8 cellular contexts compared by ENCODE assay signal in genomic region chr10:61733358-61733940, GRCh38.
DNase-seq lines count a peak whose midpoint lies in the region; ATAC-seq, FAIRE-seq and TF ChIP-seq lines count a peak whose summit lies in the region.

No MANE protein-coding gene starts in this region.

- H3K9me3 ChIP-seq in CD4-positive, CD25-positive, alpha-beta regulatory T cell (ENCODE audit: control insufficient read depth in 2 of 2, low read length in 2 of 2): no peaks in the 10 kb centered on the region
- no peaks in the 10 kb centered on the region for H3K9me3 ChIP-seq in HepG2 (ENCODE audit: low read length)

- no peak overlapping the region for H3K27ac ChIP-seq in CD4-positive, CD25-positive, alpha-beta regulatory T cell (ENCODE audit: insufficient read depth, low read length, poor library complexity, severe bottlenecking)
- no peak overlapping the region for H3K27ac ChIP-seq in HepG2 (ENCODE audit: extremely low read length, insufficient read depth, low read length)

- TF ChIP-seq EP300 in HepG2 (IDR thresholded peaks at IDR 0.05; ENCODE audit: low read depth in 2 of 2, low read length in 2 of 2): no peak
- TF ChIP-seq EP300 in HepG2 (CRISPR knock-in tag; IDR thresholded peaks at IDR 0.05; ENCODE audit: borderline replicate concordance): no peak

- no peak for TF ChIP-seq POLR2A in HepG2 (IDR thresholded peaks at IDR 0.05; ENCODE audit: insufficient read depth in 1 of 2, low read depth in 2 of 2, low read length in 2 of 2)

- peaks cover 70% of the 10 kb centered on the region for H3K27me3 Mint-ChIP-seq in CD4-positive, CD25-positive, alpha-beta regulatory T cell
- H3K27me3 Mint-ChIP-seq in MCF 10A (ENCODE audit: insufficient read depth, unreplicated experiment): no peaks in the 10 kb centered on the region

- WGBS in HepG2 (ENCODE audit: low lambda C conversion rate): 11% methylated on average over 1 of the region's 1 CpG

- peaks cover 40% of the 10 kb centered on the region for H3K27me3 ChIP-seq in CD4-positive, CD25-positive, alpha-beta regulatory T cell (ENCODE audit: control insufficient read depth, insufficient read depth, low read length)
- H3K27me3 ChIP-seq in HepG2 (ENCODE audit: control insufficient read depth in 1 of 2, insufficient read depth in 2 of 2, low read length in 2 of 2): peaks cover 0 to 1% of the 10 kb centered on the region in 2 experiments; a peak in 1 of 5 replicates

- CTCF ChIA-PET in MCF 10A (lab: Yijun Ruan, JAX) (interaction anchor here (0.6 to 2.4 kb wide), 32 partner anchors 8 to 920 kb away, joined by 3 to 18 read pairs (median 3); no protein-coding TSS in a partner anchor), HepG2 (lab: Yijun Ruan, JAX; ENCODE audit: low intra/inter-chr PET ratio, low total read pairs) (no interaction called here)

- H3K4me3 ChIP-seq in CD4-positive, CD25-positive, alpha-beta regulatory T cell (ENCODE audit: low read depth, low read length): no peak overlapping the region
- H3K4me3 ChIP-seq in HepG2 (replicated peaks in 1 of 3; ENCODE audit: insufficient read depth in 1 of 3, low read depth in 2 of 3, low read length in 3 of 3): no peak overlapping the region

- no peaks in the 10 kb centered on the region for H3K36me3 Mint-ChIP-seq in CD4-positive, CD25-positive, alpha-beta regulatory T cell
- no peaks in the 10 kb centered on the region for H3K36me3 Mint-ChIP-seq in MCF 10A (ENCODE audit: insufficient read depth, unreplicated experiment)

- no peak overlapping the region for H3K27ac Mint-ChIP-seq in CD4-positive, CD25-positive, alpha-beta regulatory T cell
- no peak overlapping the region for H3K27ac Mint-ChIP-seq in MCF 10A (ENCODE audit: low read depth, unreplicated experiment)

- no peaks in the 10 kb centered on the region for H4K20me1 ChIP-seq in HepG2 (ENCODE audit: insufficient read depth, low read length)

- peak in 2 of 3 donors; percentile 5 to 53 for DNase-seq in CD4-positive, CD25-positive, alpha-beta regulatory T cell
- DNase-seq in GM13976 (ENCODE audit: low spot score) (peak; percentile 8), NCI-H345 (lab: John Stamatoyannopoulos, UW) (peak; percentile 35), MCF 10A (ENCODE audit: unreplicated experiment) (peak; percentile 59), HepG2 (ENCODE audit: low spot score) (peak; percentile 33)
- no peak for DNase-seq in activated effector memory CD4-positive, alpha-beta T cell treated with Interleukin-2 at 50 U/mL for 16 hours

- no peak overlapping the region for H3K4me2 ChIP-seq in HepG2 (ENCODE audit: low read depth, low read length)

- POLR2A ChIA-PET in MCF 10A (lab: Yijun Ruan, JAX): interaction anchor here (0.7 to 1.4 kb wide), 6 partner anchors 69 to 593 kb away, joined by 3 to 5 read pairs (median 3); no protein-coding TSS in a partner anchor
- POLR2A ChIA-PET in HepG2 (lab: Yijun Ruan, JAX): no interaction called here

- in situ Hi-C loops in GM13976 (cut with MboI; ENCODE audit: low sequenced_read_pairs, unreplicated experiment) (no loop called here), HepG2 (cut with HindIII; ENCODE audit: extremely low pct_ligation_motif_present, low pct_unique_long_range_greater_than_20kb) (loop anchor here (10.0 kb wide), 1 partner anchor 919 kb away; no protein-coding TSS in a partner anchor)

- peak; percentile 23 for TF ChIP-seq CTCF in GM13976 (IDR thresholded peaks at IDR 0.05; ENCODE audit: borderline replicate concordance, control extremely low read depth, extremely low read depth, insufficient read depth, missing control alignments)
- peak; percentile 58 for TF ChIP-seq CTCF in MCF 10A (IDR thresholded peaks at IDR 0.05; ENCODE audit: unreplicated experiment)
- TF ChIP-seq CTCF in HepG2 (CRISPR knock-in tag; IDR thresholded peaks at IDR 0.05): peak; percentile 58

- no peak overlapping the region for H3K9ac ChIP-seq in HepG2 (ENCODE audit: insufficient read depth, low read depth, low read length)

- no peak for FAIRE-seq in HepG2 (lab: Jason Lieb, UNC)

- H3K4me1 Mint-ChIP-seq in CD4-positive, CD25-positive, alpha-beta regulatory T cell: no peaks in the 10 kb centered on the region
- H3K4me1 Mint-ChIP-seq in MCF 10A (ENCODE audit: insufficient read depth, unreplicated experiment): no peaks in the 10 kb centered on the region

- peaks cover 0 to 11% (median 0%) of the 10 kb centered on the region in 7 donors for H3K9me3 Mint-ChIP-seq in CD4-positive, CD25-positive, alpha-beta regulatory T cell
- H3K9me3 Mint-ChIP-seq in MCF 10A (ENCODE audit: unreplicated experiment): no peaks in the 10 kb centered on the region

- TF ChIP-seq RAD21 in HepG2 (CRISPR knock-in tag; IDR thresholded peaks at IDR 0.05): no peak

- intact Hi-C loops in MCF 10A (cut with micrococcal nuclease) (loop anchor here (1.0 to 10.0 kb wide), 7 partner anchors 102 to 917 kb away; no protein-coding TSS in a partner anchor), HepG2 (cut with micrococcal nuclease; ENCODE audit: unreplicated experiment) (loop anchor here (2.0 to 5.0 kb wide), 2 partner anchors 126 to 917 kb away; no protein-coding TSS in a partner anchor)

- no peak for ATAC-seq in CD4-positive, CD25-positive, alpha-beta regulatory T cell (ENCODE audit: low read depth in 2 of 2)
- ATAC-seq in HepG2 (peak; percentile 53; the same call in 2 of the 3 replicates), HG03378 (IDR thresholded peaks at IDR 0.05; ENCODE audit: unreplicated experiment) (no peak), HG02870 (IDR thresholded peaks at IDR 0.05; ENCODE audit: unreplicated experiment) (no peak)

- BruUV-seq in MCF 10A (replicated peaks; lab: Mats Ljungman, UMichigan) (no TSS peak), HepG2 (replicated peaks; lab: Mats Ljungman, UMichigan) (no TSS peak)

- H3K4me1 ChIP-seq in CD4-positive, CD25-positive, alpha-beta regulatory T cell (ENCODE audit: control insufficient read depth, insufficient read depth, low read length, poor library complexity, severe bottlenecking): no peaks in the 10 kb centered on the region
- H3K4me1 ChIP-seq in HepG2 (ENCODE audit: insufficient read depth, low read length): no peaks in the 10 kb centered on the region

- H2AFZ ChIP-seq in HepG2 (ENCODE audit: low read length): no peak overlapping the region

- H3K79me2 ChIP-seq in HepG2 (ENCODE audit: insufficient read depth, low read length): no peaks in the 10 kb centered on the region

- H3K36me3 ChIP-seq in CD4-positive, CD25-positive, alpha-beta regulatory T cell (ENCODE audit: control insufficient read depth, insufficient read depth, low read length): no peaks in the 10 kb centered on the region
- no peaks in the 10 kb centered on the region for H3K36me3 ChIP-seq in HepG2 (replicated peaks in 1 of 2; ENCODE audit: control insufficient read depth in 1 of 2, insufficient read depth in 2 of 2, low read length in 2 of 2)

- H3K4me3 Mint-ChIP-seq in CD4-positive, CD25-positive, alpha-beta regulatory T cell: no peak overlapping the region
- H3K4me3 Mint-ChIP-seq in MCF 10A (ENCODE audit: unreplicated experiment): no peak overlapping the region

TF ChIP-seq in HepG2, 621 proteins besides CTCF, POLR2A, EP300 and RAD21:
- TF ChIP-seq STAG1 (CRISPR knock-in tag; IDR thresholded peaks at IDR 0.05) (peak; percentile 50; the same call in 1 of the 2 replicates), ZMAT3 (CRISPR knock-in tag; conservative IDR thresholded peaks at IDR 0.05) (no peak)
- TF ChIP-seq, protein P1, sequence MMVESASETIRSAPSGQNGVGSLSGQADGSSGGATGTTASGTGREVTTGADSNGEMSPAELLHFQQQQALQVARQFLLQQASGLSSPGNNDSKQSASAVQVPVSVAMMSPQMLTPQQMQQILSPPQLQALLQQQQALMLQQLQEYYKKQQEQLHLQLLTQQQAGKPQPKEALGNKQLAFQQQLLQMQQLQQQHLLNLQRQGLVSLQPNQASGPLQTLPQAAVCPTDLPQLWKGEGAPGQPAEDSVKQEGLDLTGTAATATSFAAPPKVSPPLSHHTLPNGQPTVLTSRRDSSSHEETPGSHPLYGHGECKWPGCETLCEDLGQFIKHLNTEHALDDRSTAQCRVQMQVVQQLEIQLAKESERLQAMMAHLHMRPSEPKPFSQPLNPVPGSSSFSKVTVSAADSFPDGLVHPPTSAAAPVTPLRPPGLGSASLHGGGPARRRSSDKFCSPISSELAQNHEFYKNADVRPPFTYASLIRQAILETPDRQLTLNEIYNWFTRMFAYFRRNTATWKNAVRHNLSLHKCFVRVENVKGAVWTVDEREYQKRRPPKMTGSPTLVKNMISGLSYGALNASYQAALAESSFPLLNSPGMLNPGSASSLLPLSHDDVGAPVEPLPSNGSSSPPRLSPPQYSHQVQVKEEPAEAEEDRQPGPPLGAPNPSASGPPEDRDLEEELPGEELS (CRISPR knock-in tag; IDR thresholded peaks at IDR 0.05): no peak
TF ChIP-seq in HepG2: peak in this region for 1.
